9 cellular contexts compared by ENCODE assay signal in genomic region chr14:91897121-91897701, GRCh38. TPM values are rescaled to one million over a fixed set of nuclear protein-coding genes. Genes with fewer than 3 reads are reported as not detected.
DNase-seq lines count a peak whose midpoint lies in the region; ATAC-seq, FAIRE-seq and TF ChIP-seq lines count a peak whose summit lies in the region.
"Had no signal": no experiment of that assay in that cellular context is flagged by ENCODE, and none has a peak within 500 bp of the region (broad histone marks: within the 10 kb centered on the region; RNA-seq: fewer than 3 reads in every experiment).

No MANE protein-coding gene starts in this region.

- in situ Hi-C loops in GM13977 (cut with MboI; ENCODE audit: low pct_unique_long_range_greater_than_20kb, low sequenced_read_pairs, unreplicated experiment) = no loop called here

- TF ChIP-seq EP300 in stomach (IDR thresholded peaks at IDR 0.05) = peak; percentile 51

- no peak for FAIRE-seq in kidney (lab: Jason Lieb, UNC)

- CTCF ChIA-PET in HEK293 (lab: Yijun Ruan, JAX) = interaction anchor here (0.8 to 1.3 kb wide), 2 partner anchors 8 to 23 kb away, joined by 3 to 4 read pairs; no protein-coding TSS in a partner anchor

- intact Hi-C loops in kidney (cut with DNase I) (no loop called here), stomach (cut with DNase I; ENCODE audit: low total_unique reads) (no loop called here)

- H3K9ac ChIP-seq in kidney (ENCODE audit: low read length in 2 of 2) = no peak overlapping the region

- no peak overlapping the region for H3K4me3 ChIP-seq in HEK293 (ENCODE audit: low read depth, low read length)
- H3K4me3 ChIP-seq in kidney (ENCODE audit: low read length in 2 of 2) = no peak overlapping the region
- H3K4me3 ChIP-seq in stomach = no peak overlapping the region

- TF ChIP-seq POLR2A in stomach (IDR thresholded peaks at IDR 0.05) = no peak

- POLR2A ChIA-PET in HEK293 (lab: Yijun Ruan, JAX) = no interaction called here

- H3K9me3 ChIP-seq in HEK293 (ENCODE audit: control insufficient read depth, insufficient read depth, low read depth, low read length) (no peaks in the 10 kb centered on the region), kidney (ENCODE audit: control insufficient read depth in 1 of 2, low read length in 2 of 2) (no peaks in the 10 kb centered on the region), stomach (no peaks in the 10 kb centered on the region)

- TF ChIP-seq CTCF in HEK293 (tag by site-specific recombination; IDR thresholded peaks at IDR 0.05) (no peak), kidney (IDR thresholded peaks at IDR 0.05; ENCODE audit: borderline replicate concordance, extremely low read depth, insufficient read depth) (no peak), stomach (IDR thresholded peaks at IDR 0.05) (no peak), GM13977 (IDR thresholded peaks at IDR 0.05; ENCODE audit: extremely low read depth, insufficient read depth, missing control alignments) (no peak)

- H3K27ac ChIP-seq in HEK293 (ENCODE audit: extremely low read depth, low read depth, low read length) (no peak overlapping the region), caudate nucleus (ENCODE audit: low read depth, low read length) (no peak overlapping the region), kidney (ENCODE audit: low read depth in 2 of 2, low read length in 2 of 2) (peak overlapping the region; percentile 25 to 51), stomach (peak overlapping the region; percentile 5 to 81 (median 70))

- 23 to 47% (median 28%) methylated on average over 8 to 10 of the region's 10 CpGs for WGBS in stomach, 5 donors

- DNase-seq in caudate nucleus (lab: John Stamatoyannopoulos, UW) (peak in 48 of 61 donors; percentile 7 to 81 (median 48)), kidney (peak; percentile 82), stomach (peak; percentile 80), GM13977 (ENCODE audit: low spot score) (no peak), COR-L47 (lab: John Stamatoyannopoulos, UW) (no peak)
- DNase-seq: MM.1S had no signal

- no peaks in the 10 kb centered on the region for H3K27me3 ChIP-seq in stomach

- ATAC-seq in GM18907 (IDR thresholded peaks at IDR 0.05; ENCODE audit: unreplicated experiment) (no peak), GM18909 (IDR thresholded peaks at IDR 0.05; ENCODE audit: poor library complexity, unreplicated experiment) (no peak)

- H3K36me3 ChIP-seq in HEK293 (ENCODE audit: control insufficient read depth in 2 of 2, insufficient read depth in 1 of 2, low read length in 2 of 2) (no peaks in the 10 kb centered on the region), kidney (ENCODE audit: control insufficient read depth in 1 of 2, insufficient read depth in 2 of 2, low read length in 2 of 2) (no peaks in the 10 kb centered on the region), stomach (no peaks in the 10 kb centered on the region)

- H3K4me1 ChIP-seq in HEK293 (ENCODE audit: control insufficient read depth, insufficient read depth, low read length) = no peaks in the 10 kb centered on the region; the same call in 1 of the 2 replicates
- H3K4me1 ChIP-seq in kidney (ENCODE audit: control insufficient read depth in 1 of 2, insufficient read depth in 1 of 2, low read depth in 1 of 2, low read length in 2 of 2) = peaks cover 10 to 11% of the 10 kb centered on the region in 2 donors
- H3K4me1 ChIP-seq in stomach = peaks cover 39 to 63% (median 52%) of the 10 kb centered on the region in 4 donors

TF ChIP-seq in HEK293, 187 proteins besides CTCF, POLR2A, EP300 and RAD21:
- TF ChIP-seq FEZF1 (tag by site-specific recombination; IDR thresholded peaks at IDR 0.05) (0 out of 2 replicates have a peak, but pooled peaks have one; percentile 28), ZFHX2 (tag by site-specific recombination; conservative IDR thresholded peaks at IDR 0.05) (peak; percentile 46), ZNF658 (tag by site-specific recombination; IDR thresholded peaks at IDR 0.05) (no peak), ZIC2 (tag by site-specific recombination; IDR thresholded peaks at IDR 0.05) (peak; percentile 90), ZNF600 (tag by site-specific recombination; IDR thresholded peaks at IDR 0.05) (peak; percentile 50; the same call in 1 of the 2 replicates), OSR2 (tag by site-specific recombination; IDR thresholded peaks at IDR 0.05) (peak; percentile 78)

RNA-seq across cellular contexts. Expression of gene TC2N, which starts 29.9 kb away (rescaled TPM):
- total RNA-seq in kidney (39.7 TPM), stomach (100 to 1,000 TPM in 3 of 5 donors, 10 to 100 TPM in 2; 66.6 to 162 (median 106) TPM)
- polyA plus RNA-seq in kidney (ENCODE audit: insufficient read depth, low read depth, low replicate concordance) (5.8 TPM), stomach (10 to 100 TPM; 15.6 to 34.2 (median 19.7) TPM)

RNA-seq across cellular contexts. Expression of gene FBLN5, which starts 50.3 kb away (rescaled TPM):
- total RNA-seq in kidney (99.0 TPM), stomach (100 to 1,000 TPM in 2 of 5 donors, 10 to 100 TPM in 3; 44.9 to 151 (median 76.3) TPM)
- polyA plus RNA-seq in kidney (ENCODE audit: insufficient read depth, low read depth, low replicate concordance) (75.2 TPM), stomach (10 to 100 TPM; 20.1 to 48.3 (median 22.7) TPM)

Comparison
In these comparisons a context has a peak if more than half of its experiments do, and no peak if none do; other contexts are left out.
1. H3K27ac ChIP-seq: peak in kidney (2 of 2) and stomach (5 of 5); none in HEK293 (single experiment) and caudate nucleus (single experiment).
2. DNase-seq: peak in caudate nucleus (48 of 61), kidney (single experiment) and stomach (single experiment); none in GM13977 (single experiment) and COR-L47 (single experiment).